Comparison of ENCODE assay signal across 27 cellular contexts in genomic region chr14:106327234-106327633, GRCh38.
"Had no signal": no experiment of that assay in that cellular context is flagged by ENCODE, and none has a peak within 500 bp of the region (broad histone marks: within the 10 kb centered on the region; RNA-seq: fewer than 3 reads in every experiment).

No MANE protein-coding gene starts in this region.

- H3K4me2 ChIP-seq: neural progenitor cell had no signal

- H3K79me2 ChIP-seq: parathyroid adenoma had no signal

- DNase-seq: occipital lobe; ovary; posterior cingulate gyrus; psoas muscle; right cardiac atrium; right lobe of liver; sigmoid colon; small intestine; stimulated activated CD4-positive, alpha-beta T cell treated with anti-CD3 and anti-CD28 coated beads, Interleukin-15, amount 100 ng/mL, for 24 hours; stimulated activated CD4-positive, alpha-beta T cell treated with anti-CD3 and anti-CD28 coated beads, Interleukin-2, amount 100 ng/mL, for 24 hours; stimulated activated CD4-positive, alpha-beta T cell treated with anti-CD3 and anti-CD28 coated beads, Interleukin-2, amount 100 ng/mL, for 48 hours; stimulated activated CD4-positive, alpha-beta T cell treated with anti-CD3 and anti-CD28 coated beads, Interleukin-4, amount 100 ng/mL, for 24 hours; stimulated activated naive B cell treated with anti-CD40 and anti-IgM and Interleukin-4, amounts not matched to agents 10 μg/mL and 1 μg/mL and 100 μg/mL, for 72 hours; stimulated activated naive CD4-positive, alpha-beta T cell treated with Interleukin-2 at 50 U/mL for 16 hours; stomach; thyroid gland; trophoblast cell; upper lobe of left lung had no signal

- H3K9me3 Mint-ChIP-seq: stimulated activated effector memory CD8-positive, alpha-beta T cell treated with anti-CD3 and anti-CD28 coated beads, Interleukin-12 subunit alpha, Interleukin-12 subunit beta, amount 100 ng/mL, for 72 hours; stimulated activated naive B cell treated with anti-CD40 and anti-IgM and Interleukin-4, amounts not matched to agents 10 μg/mL and 1 μg/mL and 100 μg/mL, for 72 hours; stimulated activated naive CD8-positive, alpha-beta T cell treated with anti-CD3 and anti-CD28 coated beads, Interleukin-15, Interleukin-2, amounts not matched to agents 100 ng/mL and 50 ng/mL, for 24 hours had no signal

- H3K9me3 ChIP-seq: ovary, psoas muscle, right lobe of liver, sigmoid colon, stomach, thoracic aorta, thyroid gland, tibial nerve, upper lobe of left lung, vagina had no signal

- H2AFZ ChIP-seq: neural progenitor cell, parathyroid adenoma had no signal

- H3K9ac ChIP-seq: neural progenitor cell, parathyroid adenoma had no signal

- H3K4me3 Mint-ChIP-seq: nephron; neural progenitor cell; stimulated activated effector memory CD8-positive, alpha-beta T cell treated with anti-CD3 and anti-CD28 coated beads, Interleukin-12 subunit alpha, Interleukin-12 subunit beta, amount 100 ng/mL, for 72 hours; stimulated activated naive B cell treated with anti-CD40 and anti-IgM and Interleukin-4, amounts not matched to agents 10 μg/mL and 1 μg/mL and 100 μg/mL, for 72 hours; stimulated activated naive CD8-positive, alpha-beta T cell treated with anti-CD3 and anti-CD28 coated beads, Interleukin-15, Interleukin-2, amounts not matched to agents 100 ng/mL and 50 ng/mL, for 24 hours had no signal

- H3K36me3 Mint-ChIP-seq: neural progenitor cell; stimulated activated effector memory CD8-positive, alpha-beta T cell treated with anti-CD3 and anti-CD28 coated beads, Interleukin-12 subunit alpha, Interleukin-12 subunit beta, amount 100 ng/mL, for 72 hours; stimulated activated naive B cell treated with anti-CD40 and anti-IgM and Interleukin-4, amounts not matched to agents 10 μg/mL and 1 μg/mL and 100 μg/mL, for 72 hours had no signal

- ATAC-seq: psoas muscle; right cardiac atrium; stimulated activated naive B cell treated with anti-CD40 and anti-IgM and Interleukin-4, amounts not matched to agents 10 μg/mL and 1 μg/mL and 100 μg/mL, for 72 hours had no signal

- H3K4me1 ChIP-seq: neural progenitor cell, parathyroid adenoma, psoas muscle, right lobe of liver, sigmoid colon, stomach, thyroid gland, tibial nerve, upper lobe of left lung, vagina had no signal

- H3K36me3 ChIP-seq: neural progenitor cell, ovary, right lobe of liver, sigmoid colon, stomach, thoracic aorta, thyroid gland, tibial nerve, upper lobe of left lung, vagina had no signal

- H3K27me3 ChIP-seq: neural progenitor cell, ovary, sigmoid colon, thyroid gland, tibial nerve, upper lobe of left lung, vagina had no signal

- FAIRE-seq: small intestine had no signal

- H3K27me3 Mint-ChIP-seq: progenitor cell of endocrine pancreas; stimulated activated naive B cell treated with anti-CD40 and anti-IgM and Interleukin-4, amounts not matched to agents 10 μg/mL and 1 μg/mL and 100 μg/mL, for 72 hours had no signal

- H3K27ac ChIP-seq: neural progenitor cell, ovary, parathyroid adenoma, psoas muscle, right lobe of liver, sigmoid colon, stomach, thoracic aorta, thyroid gland, tibial nerve, upper lobe of left lung, vagina had no signal

- H3K4me1 Mint-ChIP-seq: nephron; neural progenitor cell; stimulated activated effector memory CD8-positive, alpha-beta T cell treated with anti-CD3 and anti-CD28 coated beads, Interleukin-12 subunit alpha, Interleukin-12 subunit beta, amount 100 ng/mL, for 72 hours had no signal

- H3K4me3 ChIP-seq: neural progenitor cell, ovary, psoas muscle, right lobe of liver, sigmoid colon, stomach, thoracic aorta, thyroid gland, tibial nerve, upper lobe of left lung, vagina had no signal

- H3K27ac Mint-ChIP-seq: nephron; neural progenitor cell; progenitor cell of endocrine pancreas; stimulated activated effector memory CD8-positive, alpha-beta T cell treated with anti-CD3 and anti-CD28 coated beads, Interleukin-12 subunit alpha, Interleukin-12 subunit beta, amount 100 ng/mL, for 72 hours; stimulated activated naive B cell treated with anti-CD40 and anti-IgM and Interleukin-4, amounts not matched to agents 10 μg/mL and 1 μg/mL and 100 μg/mL, for 72 hours; stimulated activated naive CD8-positive, alpha-beta T cell treated with anti-CD3 and anti-CD28 coated beads, Interleukin-15, Interleukin-2, amounts not matched to agents 100 ng/mL and 50 ng/mL, for 24 hours had no signal
